Comparison of ENCODE assay signal across 1 cellular context in genomic region chr12:56387152-56387551, GRCh38.
TF ChIP-seq lines count a peak whose summit lies in the region.

No MANE protein-coding gene starts in this region.

TF ChIP-seq in HCT116, 20 proteins besides CTCF, POLR2A, EP300 and RAD21 (continued from another document):
- TF ChIP-seq ZNF274 (IDR thresholded peaks at IDR 0.05; ENCODE audit: low read depth, low read length) (no peak), YY1 (IDR thresholded peaks at IDR 0.05; ENCODE audit: extremely low read depth, insufficient replicate concordance, low read depth, low read length) (no peak), SIN3A (IDR thresholded peaks at IDR 0.05; ENCODE audit: low read depth) (no peak), EZH2phosphoT487 (IDR thresholded peaks at IDR 0.05; ENCODE audit: borderline replicate concordance) (no peak), EZH2 (IDR thresholded peaks at IDR 0.05) (no peak), SRF (IDR thresholded peaks at IDR 0.05; ENCODE audit: low read depth) (no peak), TCF7L2 (IDR thresholded peaks at IDR 0.05; ENCODE audit: borderline replicate concordance, extremely low read depth, insufficient read depth, insufficient read length) (no peak), REST (IDR thresholded peaks at IDR 0.05; ENCODE audit: low read depth) (no peak), SP1 (IDR thresholded peaks at IDR 0.05; ENCODE audit: low read depth) (no peak), ELF1 (IDR thresholded peaks at IDR 0.05; ENCODE audit: borderline replicate concordance, low read depth) (no peak)
- TF ChIP-seq, protein P1, sequence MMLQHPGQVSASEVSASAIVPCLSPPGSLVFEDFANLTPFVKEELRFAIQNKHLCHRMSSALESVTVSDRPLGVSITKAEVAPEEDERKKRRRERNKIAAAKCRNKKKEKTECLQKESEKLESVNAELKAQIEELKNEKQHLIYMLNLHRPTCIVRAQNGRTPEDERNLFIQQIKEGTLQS (IDR thresholded peaks at IDR 0.05), result no peak
- TF ChIP-seq, protein P2, sequence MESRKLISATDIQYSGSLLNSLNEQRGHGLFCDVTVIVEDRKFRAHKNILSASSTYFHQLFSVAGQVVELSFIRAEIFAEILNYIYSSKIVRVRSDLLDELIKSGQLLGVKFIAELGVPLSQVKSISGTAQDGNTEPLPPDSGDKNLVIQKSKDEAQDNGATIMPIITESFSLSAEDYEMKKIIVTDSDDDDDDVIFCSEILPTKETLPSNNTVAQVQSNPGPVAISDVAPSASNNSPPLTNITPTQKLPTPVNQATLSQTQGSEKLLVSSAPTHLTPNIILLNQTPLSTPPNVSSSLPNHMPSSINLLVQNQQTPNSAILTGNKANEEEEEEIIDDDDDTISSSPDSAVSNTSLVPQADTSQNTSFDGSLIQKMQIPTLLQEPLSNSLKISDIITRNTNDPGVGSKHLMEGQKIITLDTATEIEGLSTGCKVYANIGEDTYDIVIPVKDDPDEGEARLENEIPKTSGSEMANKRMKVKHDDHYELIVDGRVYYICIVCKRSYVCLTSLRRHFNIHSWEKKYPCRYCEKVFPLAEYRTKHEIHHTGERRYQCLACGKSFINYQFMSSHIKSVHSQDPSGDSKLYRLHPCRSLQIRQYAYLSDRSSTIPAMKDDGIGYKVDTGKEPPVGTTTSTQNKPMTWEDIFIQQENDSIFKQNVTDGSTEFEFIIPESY (IDR thresholded peaks at IDR 0.05; ENCODE audit: extremely low read depth, insufficient replicate concordance, low read length), result no peak
TF ChIP-seq in HCT116: peak in this region for 0.
